ENCODE assay signal across 16 cellular contexts in genomic region chr12:128266559-128267245, GRCh38. TPM values are rescaled to one million over a fixed set of nuclear protein-coding genes. Genes with fewer than 3 reads are reported as not detected.
DNase-seq lines count a peak whose midpoint lies in the region; ATAC-seq and TF ChIP-seq lines count a peak whose summit lies in the region.
"Had no signal": no experiment of that assay in that cellular context is flagged by ENCODE, and none has a peak within 500 bp of the region (broad histone marks: within the 10 kb centered on the region; RNA-seq: fewer than 3 reads in every experiment).

Gene TMEM132C, plus strand, starts transcription at chr12:128267170. Its CDS starts 233 bp downstream, at chr12:128267403.

- DNase-seq in islet precursor cell (peak; percentile 64), sciatic nerve (ENCODE audit: low spot score) (no peak), CD14-positive monocyte (ENCODE audit: low spot score) (no peak)
- no peak for DNase-seq in stimulated activated CD4-positive, alpha-beta T cell treated with anti-CD3 and anti-CD28 coated beads, Interleukin-12 subunit alpha, Interleukin-12 subunit beta, amount 100 ng/mL, for 4 hours
- DNase-seq: activated CD8-positive, alpha-beta memory T cell treated with anti-CD3 and anti-CD28 coated beads, Interleukin-2, amount 10 ng/mL, durations not matched to agents 7 days and 5 days; adrenal gland; naive thymus-derived CD4-positive, alpha-beta T cell; NCI-H187; stimulated activated CD4-positive, alpha-beta T cell treated with anti-CD3 and anti-CD28 coated beads, Interleukin-4, amount 100 ng/mL, for 24 hours; stimulated activated naive CD8-positive, alpha-beta T cell treated with anti-CD3 and anti-CD28 coated beads, Interleukin-15, amount 100 ng/mL, for 72 hours; T-helper 9 cell had no signal

- H3K27ac Mint-ChIP-seq in brain (peak within 1 kb of the TSS in 2 of 5 experiments; percentile 78 to 89), CD14-positive monocyte (no peak within 1 kb of the TSS)
- H3K27ac Mint-ChIP-seq: activated CD8-positive, alpha-beta memory T cell treated with anti-CD3 and anti-CD28 coated beads, Interleukin-2, amount 10 ng/mL, durations not matched to agents 7 days and 5 days; naive thymus-derived CD4-positive, alpha-beta T cell; stimulated activated naive CD8-positive, alpha-beta T cell treated with anti-CD3 and anti-CD28 coated beads, Interleukin-15, amount 100 ng/mL, for 72 hours had no signal

- H3K9me3 Mint-ChIP-seq in brain (peaks cover 15 to 75% (median 18%) of the 10 kb centered on the region in 5 experiments), CD14-positive monocyte (peaks cover 0 to 16% (median 9%) of the 10 kb centered on the region in 7 donors)

- no peaks in the 10 kb centered on the region for H3K36me3 Mint-ChIP-seq in brain
- H3K36me3 Mint-ChIP-seq in CD14-positive monocyte = peaks cover 0 to 2% of the 10 kb centered on the region in 2 donors
- H3K36me3 Mint-ChIP-seq: activated CD8-positive, alpha-beta memory T cell treated with anti-CD3 and anti-CD28 coated beads, Interleukin-2, amount 10 ng/mL, durations not matched to agents 7 days and 5 days; naive thymus-derived CD4-positive, alpha-beta T cell had no signal

- ATAC-seq in sciatic nerve (peak; percentile 18), GM21825 (IDR thresholded peaks at IDR 0.05; ENCODE audit: unreplicated experiment) (no peak), GM18502 (IDR thresholded peaks at IDR 0.05; ENCODE audit: poor library complexity, unreplicated experiment) (no peak)
- ATAC-seq: activated CD8-positive, alpha-beta memory T cell treated with anti-CD3 and anti-CD28 coated beads, Interleukin-2, amount 10 ng/mL, durations not matched to agents 7 days and 5 days; naive thymus-derived CD4-positive, alpha-beta T cell; stimulated activated naive CD8-positive, alpha-beta T cell treated with anti-CD3 and anti-CD28 coated beads, Interleukin-15, amount 100 ng/mL, for 72 hours had no signal

- H3K4me1 Mint-ChIP-seq in brain (peaks cover 27% of the 10 kb centered on the region), CD14-positive monocyte (no peaks in the 10 kb centered on the region)
- H3K4me1 Mint-ChIP-seq: activated CD8-positive, alpha-beta memory T cell treated with anti-CD3 and anti-CD28 coated beads, Interleukin-2, amount 10 ng/mL, durations not matched to agents 7 days and 5 days; naive thymus-derived CD4-positive, alpha-beta T cell; stimulated activated naive CD8-positive, alpha-beta T cell treated with anti-CD3 and anti-CD28 coated beads, Interleukin-15, amount 100 ng/mL, for 72 hours had no signal

- no peaks in the 10 kb centered on the region for H3K36me3 ChIP-seq in ES-I3 (ENCODE audit: insufficient read depth, low read length)
- H3K36me3 ChIP-seq: adrenal gland had no signal

- TF ChIP-seq CTCF in brain (conservative IDR thresholded peaks at IDR 0.05) (no peak), CD14-positive monocyte (IDR thresholded peaks at IDR 0.05) (no peak)

- peak within 1 kb of the TSS; percentile 51; the same call in 1 of the 2 replicates for H3K9ac ChIP-seq in ES-I3 (ENCODE audit: low read depth, low read length)

- H3K4me3 Mint-ChIP-seq in brain = peak within 1 kb of the TSS in 3 of 5 experiments; percentile 87 to 90 (median 89)
- H3K4me3 Mint-ChIP-seq in CD14-positive monocyte = peak within 1 kb of the TSS in 1 of 2 donors; percentile 76
- H3K4me3 Mint-ChIP-seq: activated CD8-positive, alpha-beta memory T cell treated with anti-CD3 and anti-CD28 coated beads, Interleukin-2, amount 10 ng/mL, durations not matched to agents 7 days and 5 days; stimulated activated naive CD8-positive, alpha-beta T cell treated with anti-CD3 and anti-CD28 coated beads, Interleukin-15, amount 100 ng/mL, for 72 hours had no signal

- H3K4me1 ChIP-seq in ES-I3 (ENCODE audit: insufficient read depth, low read length) = no peaks in the 10 kb centered on the region

- H3K27me3 Mint-ChIP-seq in brain (peaks cover 80% of the 10 kb centered on the region), CD14-positive monocyte (ENCODE audit: low read depth in 3 of 3) (peaks cover 44 to 56% (median 54%) of the 10 kb centered on the region in 3 donors)

- no peaks in the 10 kb centered on the region; the same call in 1 of the 2 replicates for H3K9me3 ChIP-seq in ES-I3 (ENCODE audit: control insufficient read depth, insufficient read depth, low read length)
- H3K9me3 ChIP-seq: adrenal gland had no signal

- intact Hi-C loops in sciatic nerve (cut with DNase I) (loop anchor here (10.0 kb wide), 1 partner anchor 128 kb away; no protein-coding TSS in a partner anchor), CD14-positive monocyte (cut with micrococcal nuclease) (no loop called here)

RNA-seq across cellular contexts. Expression of gene TMEM132C, which starts in this region (rescaled TPM):
- polyA plus RNA-seq in brain (ENCODE audit: insufficient read depth, low read depth, low replicate concordance) = 3.0 TPM
- 13.5 TPM for total RNA-seq in sciatic nerve
- not detected for polyA plus RNA-seq in CD14-positive monocyte
- total RNA-seq: activated CD8-positive, alpha-beta memory T cell treated with anti-CD3 and anti-CD28 coated beads, Interleukin-2, amount 10 ng/mL, durations not matched to agents 7 days and 5 days; G401; naive thymus-derived CD4-positive, alpha-beta T cell had no signal
- polyA plus RNA-seq: naive thymus-derived CD4-positive, alpha-beta T cell had no signal
